In genomic region chr2:33221046-33221784, GRCh38 we compare ENCODE assay signal across 1 cellular context.
TF ChIP-seq lines count a peak whose summit lies in the region.

No MANE protein-coding gene starts in this region.

TF ChIP-seq in HEK293, 187 proteins besides CTCF, POLR2A, EP300 and RAD21 (continued from another document):
- TF ChIP-seq ZNF280D (tag by site-specific recombination; IDR thresholded peaks at IDR 0.05): no peak
